1 cellular context compared by ENCODE assay signal in genomic region chr2:65371094-65371474, GRCh38.
TF ChIP-seq lines count a peak whose summit lies in the region.

No MANE protein-coding gene starts in this region.

TF ChIP-seq in HepG2, 621 proteins besides CTCF, POLR2A, EP300 and RAD21 (continued from another document and continues in another):
- TF ChIP-seq ZNF607 (CRISPR knock-in tag; IDR thresholded peaks at IDR 0.05; ENCODE audit: borderline replicate concordance) (no peak), HOXA3 (CRISPR knock-in tag; IDR thresholded peaks at IDR 0.05) (no peak), FOXO4 (CRISPR knock-in tag; conservative IDR thresholded peaks at IDR 0.05) (no peak), ZBTB26 (CRISPR knock-in tag; IDR thresholded peaks at IDR 0.05; ENCODE audit: borderline replicate concordance) (no peak), ZNF770 (CRISPR knock-in tag; IDR thresholded peaks at IDR 0.05) (0 out of 2 replicates have a peak, but pooled peaks have one; percentile 23), ZNF614 (CRISPR knock-in tag; IDR thresholded peaks at IDR 0.05; ENCODE audit: borderline replicate concordance) (no peak), PRDM4 (CRISPR knock-in tag; IDR thresholded peaks at IDR 0.05; ENCODE audit: borderline replicate concordance) (no peak), PHF8 (CRISPR knock-in tag; IDR thresholded peaks at IDR 0.05) (0 out of 2 replicates have a peak, but pooled peaks have one; percentile 3), PRPF4 (IDR thresholded peaks at IDR 0.05; ENCODE audit: low read depth, low read length, poor library complexity, severe bottlenecking) (no peak), FOXK1 (CRISPR knock-in tag; IDR thresholded peaks at IDR 0.05; ENCODE audit: borderline replicate concordance, low read depth) (no peak), GFI1 (CRISPR knock-in tag; IDR thresholded peaks at IDR 0.05; ENCODE audit: borderline replicate concordance) (0 out of 2 replicates have a peak, but pooled peaks have one; percentile 21), ZBTB7B (CRISPR knock-in tag; IDR thresholded peaks at IDR 0.05) (peak; percentile 5), RBM22 (optimal IDR thresholded peaks at IDR 0.05; ENCODE audit: low read length) (peak; percentile 6), ZSCAN22 (CRISPR knock-in tag; IDR thresholded peaks at IDR 0.05) (no peak), KIAA2018 (CRISPR knock-in tag; IDR thresholded peaks at IDR 0.05; ENCODE audit: borderline replicate concordance) (no peak), ZSCAN25 (CRISPR knock-in tag; IDR thresholded peaks at IDR 0.05) (no peak), ZNF782 (CRISPR knock-in tag; IDR thresholded peaks at IDR 0.05; ENCODE audit: borderline replicate concordance) (no peak), SOX6 (IDR thresholded peaks at IDR 0.05) (no peak), SOX6 (CRISPR knock-in tag; IDR thresholded peaks at IDR 0.05) (0 out of 2 replicates have a peak, but pooled peaks have one; percentile 7), THRA (CRISPR knock-in tag; IDR thresholded peaks at IDR 0.05; ENCODE audit: borderline replicate concordance) (no peak), ISL2 (CRISPR knock-in tag; IDR thresholded peaks at IDR 0.05) (peak; percentile 0; the same call in 1 of the 2 replicates), ZNF557 (CRISPR knock-in tag; IDR thresholded peaks at IDR 0.05) (no peak), SSRP1 (CRISPR knock-in tag; IDR thresholded peaks at IDR 0.05) (peak; percentile 23; the same call in 1 of the 2 replicates), ZNF362 (CRISPR knock-in tag; IDR thresholded peaks at IDR 0.05; ENCODE audit: borderline replicate concordance) (no peak), TFDP1 (CRISPR knock-in tag; IDR thresholded peaks at IDR 0.05; ENCODE audit: borderline replicate concordance) (0 out of 2 replicates have a peak, but pooled peaks have one; percentile 1), MTERF4 (CRISPR knock-in tag; IDR thresholded peaks at IDR 0.05) (no peak), GATAD2A (CRISPR knock-in tag; IDR thresholded peaks at IDR 0.05) (no peak), ATF2 (CRISPR knock-in tag; IDR thresholded peaks at IDR 0.05) (no peak), THAP11 (CRISPR knock-in tag; IDR thresholded peaks at IDR 0.05) (no peak), LCORL (IDR thresholded peaks at IDR 0.05) (no peak), LCORL (CRISPR knock-in tag; IDR thresholded peaks at IDR 0.05) (peak; percentile 0; the same call in 1 of the 2 replicates), ZNF776 (CRISPR knock-in tag; IDR thresholded peaks at IDR 0.05) (no peak), ZFP1 (CRISPR knock-in tag; IDR thresholded peaks at IDR 0.05) (no peak)
